ENCODE assay signal across 19 cellular contexts in genomic region chr2:229611360-229611759, GRCh38.
"Had no signal": no experiment of that assay in that cellular context is flagged by ENCODE, and none has a peak within 500 bp of the region (broad histone marks: within the 10 kb centered on the region; RNA-seq: fewer than 3 reads in every experiment).

No MANE protein-coding gene starts in this region.

- H3K27ac ChIP-seq: foreskin keratinocyte, hepatocyte, neutrophil, right lobe of liver, skin epidermis, tibial nerve had no signal

- DNase-seq: activated CD4-positive, alpha-beta T cell treated with anti-CD3 and anti-CD28 coated beads for 4 hours; activated CD4-positive, alpha-beta T cell treated with anti-CD3 and anti-CD28 coated beads, Interleukin-2, amount 50 U/mL, for 48 hours; activated CD4-positive, CD25-positive, alpha-beta regulatory T cell; activated CD8-positive, alpha-beta memory T cell treated with anti-CD3 and anti-CD28 coated beads, Interleukin-2, amount 50 U/mL, for 48 hours; activated naive CD4-positive, alpha-beta T cell; activated naive CD8-positive, alpha-beta T cell treated with anti-CD3 and anti-CD28 coated beads for 36 hours; activated T-cell treated with anti-CD3 and anti-CD28 coated beads, Interleukin-2, amount 50 U/mL, for 4 hours; amniotic stem cell; effector CD4-positive, alpha-beta T cell; left ventricle myocardium superior; right lobe of liver; stimulated activated CD4-positive, alpha-beta T cell treated with anti-CD3 and anti-CD28 coated beads, Interleukin-1b, Interleukin-23, amount 100 ng/mL, for 48 hours; stimulated activated naive CD8-positive, alpha-beta T cell treated with anti-CD3 and anti-CD28 coated beads, Interleukin-15, amount 100 ng/mL, for 72 hours; T-helper 17 cell had no signal

- ATAC-seq: activated T-cell treated with anti-CD3 and anti-CD28 coated beads, Interleukin-2, amount 50 U/mL, for 4 hours; foreskin keratinocyte; left ventricle myocardium superior; right lobe of liver; stimulated activated naive CD8-positive, alpha-beta T cell treated with anti-CD3 and anti-CD28 coated beads, Interleukin-15, amount 100 ng/mL, for 72 hours; T-helper 17 cell had no signal

- H3K9me3 ChIP-seq: neutrophil, right lobe of liver, tibial nerve had no signal

- H3K27me3 ChIP-seq: foreskin keratinocyte, hepatocyte, neutrophil, right lobe of liver, tibial nerve had no signal

- H2AFZ ChIP-seq: hepatocyte had no signal

- H3K4me2 ChIP-seq: hepatocyte had no signal

- H3K36me3 ChIP-seq: neutrophil, right lobe of liver, tibial nerve had no signal

- H3K4me3 ChIP-seq: hepatocyte, right lobe of liver, skin epidermis, tibial nerve had no signal

- H3K79me2 ChIP-seq: hepatocyte had no signal

- H3K4me1 ChIP-seq: foreskin keratinocyte, right lobe of liver, tibial nerve had no signal
